In genomic region chr13:29677627-29678026, GRCh38 we compare ENCODE assay signal across 18 cellular contexts.
DNase-seq lines count a peak whose midpoint lies in the region; ATAC-seq, FAIRE-seq and TF ChIP-seq lines count a peak whose summit lies in the region.
"Had no signal": no experiment of that assay in that cellular context is flagged by ENCODE, and none has a peak within 500 bp of the region (broad histone marks: within the 10 kb centered on the region; RNA-seq: fewer than 3 reads in every experiment).

No MANE protein-coding gene starts in this region.

- ATAC-seq in HG02885 (IDR thresholded peaks at IDR 0.05; ENCODE audit: poor library complexity, unreplicated experiment): no peak
- ATAC-seq: CD8-positive, alpha-beta T cell; K562 had no signal

- POLR2A ChIA-PET in PC-9 (lab: Charles Lee; ENCODE audit: unreplicated experiment): no interaction called here

- H2AFZ ChIP-seq in PC-9: no peak overlapping the region

- peaks cover 5% of the 10 kb centered on the region; the same call in 1 of the 2 replicates for H3F3A ChIP-seq in PC-9 (ENCODE audit: insufficient read depth, low read depth)

- no TSS peak for BruUV-seq in PC-9 (replicated peaks; lab: Mats Ljungman, UMichigan)

- H3K4me3 ChIP-seq in PC-9 (no peak overlapping the region), bronchial epithelial cell (ENCODE audit: low read depth, low read length) (no peak overlapping the region)
- H3K4me3 ChIP-seq: BLaER1 treated with 17β-estradiol and CSF1 and Interleukin-3, amounts not matched to agents 10 nM and 100 nM; K562 had no signal

- FAIRE-seq in bronchial epithelial cell (lab: Jason Lieb, UNC): no peak
- FAIRE-seq: GM18507, K562 had no signal

- no peaks in the 10 kb centered on the region for H4K20me1 ChIP-seq in PC-9 (ENCODE audit: insufficient read depth)
- H4K20me1 ChIP-seq: BLaER1 treated with 17β-estradiol and CSF1 and Interleukin-3, amounts not matched to agents 10 nM and 100 nM had no signal

- no peaks in the 10 kb centered on the region for H3K36me3 Mint-ChIP-seq in mesothelial cell of epicardium
- H3K36me3 Mint-ChIP-seq: CD8-positive, alpha-beta T cell had no signal

- no peak overlapping the region for H3K27ac ChIP-seq in PC-9
- H3K27ac ChIP-seq: BLaER1 treated with 17β-estradiol and CSF1 and Interleukin-3, amounts not matched to agents 10 nM and 100 nM had no signal

- H3K36me3 ChIP-seq in PC-9 (ENCODE audit: low read depth) (no peaks in the 10 kb centered on the region), bronchial epithelial cell (ENCODE audit: control insufficient read depth, insufficient read depth, low read length) (no peaks in the 10 kb centered on the region)
- H3K36me3 ChIP-seq: BLaER1 treated with 17β-estradiol and CSF1 and Interleukin-3, amounts not matched to agents 10 nM and 100 nM had no signal

- TF ChIP-seq CTCF in PC-9 (conservative IDR thresholded peaks at IDR 0.05) (no peak), bronchial epithelial cell (IDR thresholded peaks at IDR 0.05; ENCODE audit: insufficient read depth, low read length, severe bottlenecking) (no peak), mesothelial cell of epicardium (IDR thresholded peaks at IDR 0.05; ENCODE audit: unreplicated experiment) (no peak)

- peak overlapping the region; percentile 67 for H3K4me2 ChIP-seq in PC-9
- H3K4me2 ChIP-seq: BLaER1 treated with 17β-estradiol and CSF1 and Interleukin-3, amounts not matched to agents 10 nM and 100 nM had no signal

- no peaks in the 10 kb centered on the region for H3K9me2 ChIP-seq in PC-9 (ENCODE audit: insufficient read depth)

- no peaks in the 10 kb centered on the region for H3K9me3 Mint-ChIP-seq in mesothelial cell of epicardium

- H3K27me3 Mint-ChIP-seq in mesothelial cell of epicardium (ENCODE audit: low read depth): peaks cover 1% of the 10 kb centered on the region

- peaks cover 20% of the 10 kb centered on the region for H3K4me1 ChIP-seq in PC-9 (replicated peaks; ENCODE audit: insufficient read depth)

- intact Hi-C loops in PC-9 (cut with micrococcal nuclease; ENCODE audit: unreplicated experiment) (no loop called here), head of caudate nucleus (cut with DNase I) (no loop called here)

- peak overlapping the region; percentile 49 for H3K27ac Mint-ChIP-seq in mesothelial cell of epicardium
- H3K27ac Mint-ChIP-seq: CD8-positive, alpha-beta T cell had no signal

- H3K4me3 Mint-ChIP-seq in mesothelial cell of epicardium: no peak overlapping the region
- H3K4me3 Mint-ChIP-seq: CD8-positive, alpha-beta T cell had no signal

- DNase-seq in PC-9 (no peak), bronchial epithelial cell (ENCODE audit: low read depth) (peak; percentile 46), mesothelial cell of epicardium (ENCODE audit: low spot score in 2 of 2, unreplicated experiment in 2 of 2) (no peak), NK-92 (lab: John Stamatoyannopoulos, UW; ENCODE audit: unreplicated experiment) (no peak), head of caudate nucleus (no peak), NCI-H1417 (lab: John Stamatoyannopoulos, UW) (no peak)
- DNase-seq: ACHN; CD8-positive, alpha-beta T cell; GDM1; H7; MM.1S; NCI-H1092; NCI-H1436 treated with DMSO at 0.1 percent for 48 hours; NCI-H1930 had no signal

- no peaks in the 10 kb centered on the region for H3K9me3 ChIP-seq in PC-9 (ENCODE audit: insufficient read depth, low read depth)
- H3K9me3 ChIP-seq: BLaER1 treated with 17β-estradiol and CSF1 and Interleukin-3, amounts not matched to agents 10 nM and 100 nM had no signal

- CTCF ChIA-PET in PC-9 (lab: Charles Lee): no interaction called here

- peaks cover 30% of the 10 kb centered on the region for H3K4me1 Mint-ChIP-seq in mesothelial cell of epicardium

- H3K79me2 ChIP-seq in PC-9 (ENCODE audit: low read depth): no peaks in the 10 kb centered on the region

- H3K27me3 ChIP-seq in PC-9 (ENCODE audit: insufficient read depth, low read depth) (no peaks in the 10 kb centered on the region), bronchial epithelial cell (ENCODE audit: control insufficient read depth, insufficient read depth, low read length) (no peaks in the 10 kb centered on the region)
- H3K27me3 ChIP-seq: BLaER1 treated with 17β-estradiol and CSF1 and Interleukin-3, amounts not matched to agents 10 nM and 100 nM had no signal
